ENCODE assay signal across 8 cellular contexts in the genomic region with DNA sequence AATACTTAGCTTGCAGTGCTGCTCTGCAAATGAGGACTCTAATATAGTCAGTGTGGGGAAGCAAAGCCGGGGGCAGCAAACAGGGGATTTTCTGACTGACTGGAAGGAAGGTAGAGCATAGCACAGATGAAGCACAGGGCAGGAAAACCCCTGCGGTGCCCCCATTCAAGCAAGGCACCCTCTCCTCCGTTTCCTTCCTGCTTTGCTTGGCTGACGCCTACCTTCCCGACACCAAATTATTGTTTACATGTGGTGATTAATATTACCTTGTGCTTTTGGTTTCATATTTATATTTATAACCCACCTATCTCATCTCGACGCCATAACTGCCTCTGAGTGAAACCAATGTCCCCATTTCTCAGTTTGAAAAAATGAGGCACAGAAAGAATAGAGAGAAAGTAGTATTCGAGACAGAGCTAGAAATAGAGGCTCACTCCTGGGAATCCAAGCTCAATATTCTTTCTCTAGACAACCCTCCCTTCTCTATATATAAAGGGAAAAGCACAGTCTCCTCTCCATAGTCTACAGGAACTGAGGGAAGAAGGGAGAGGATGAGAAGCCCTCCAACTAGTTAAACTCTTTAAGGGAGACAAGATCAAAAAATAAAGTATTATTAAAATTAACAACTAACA. TPM values are rescaled to one million over a fixed set of nuclear protein-coding genes. Genes with fewer than 3 reads are reported as not detected.
DNase-seq lines count a peak whose midpoint lies in the region; ATAC-seq and TF ChIP-seq lines count a peak whose summit lies in the region.

No MANE protein-coding gene starts in this region.

- H3K36me3 ChIP-seq in left ventricle myocardium inferior: peaks cover 58% of the 10 kb centered on the region

- TF ChIP-seq CTCF in left ventricle myocardium inferior (IDR thresholded peaks at IDR 0.05; ENCODE audit: borderline replicate concordance): no peak

- H3K4me3 ChIP-seq in left ventricle myocardium inferior: no peak overlapping the region

- no peaks in the 10 kb centered on the region for H3K9me3 ChIP-seq in left ventricle myocardium inferior (replicated peaks)

- no peaks in the 10 kb centered on the region for H3K27me3 ChIP-seq in left ventricle myocardium inferior (ENCODE audit: low read depth)

- ATAC-seq in left ventricle myocardium superior: no peak

- intact Hi-C loops in left ventricle myocardium inferior (cut with micrococcal nuclease) (no loop called here), left ventricle myocardium superior (cut with micrococcal nuclease) (no loop called here)

- peak overlapping the region; percentile 92 for H3K27ac ChIP-seq in left ventricle myocardium inferior (replicated peaks)

- DNase-seq in left ventricle myocardium inferior: no peak
- no peak for DNase-seq in left ventricle myocardium superior
- DNase-seq in NAMALWA (ENCODE audit: low spot score): peak; percentile 44
- DNase-seq in activated gamma-delta T cell treated with anti-CD3 and anti-CD28 coated beads, Interleukin-2, amount 50 U/mL, for 16 hours (ENCODE audit: low read depth): peak; percentile 80
- DNase-seq in stimulated activated CD4-positive, alpha-beta T cell treated with anti-CD3 and anti-CD28 coated beads, Interleukin-1b, Interleukin-23, amount 100 ng/mL, for 24 hours (ENCODE audit: low read depth in 4 of 4, low spot score in 1 of 4): peak; percentile 18 to 55 (median 40)
- no peak for DNase-seq in cerebellum (ENCODE audit: low spot score)
- DNase-seq in NCI-H146 (lab: John Stamatoyannopoulos, UW): no peak
- no peak for DNase-seq in D341Med (ENCODE audit: low spot score)

- H3K4me1 ChIP-seq in left ventricle myocardium inferior: peaks cover 94% of the 10 kb centered on the region

RNA-seq across cellular contexts. Expression of gene PIK3C2B, which starts 41.3 kb away (rescaled TPM):
- total RNA-seq in left ventricle myocardium inferior (18.5 TPM), left ventricle myocardium superior (23.6 TPM), cerebellum (32.3 TPM)

RNA-seq across cellular contexts. Expression of gene PPP1R15B, which starts 41.6 kb away (rescaled TPM):
- total RNA-seq in left ventricle myocardium inferior (20.5 TPM), left ventricle myocardium superior (20.8 TPM), cerebellum (29.7 TPM)

Comparison
In these comparisons a context has a peak if more than half of its experiments do, and no peak if none do; other contexts are left out.
1. DNase-seq: peak in NAMALWA (single experiment), activated gamma-delta T cell treated with anti-CD3 and anti-CD28 coated beads, Interleukin-2, amount 50 U/mL, for 16 hours (single experiment) and stimulated activated CD4-positive, alpha-beta T cell treated with anti-CD3 and anti-CD28 coated beads, Interleukin-1b, Interleukin-23, amount 100 ng/mL, for 24 hours (4 of 4); none in left ventricle myocardium inferior (single experiment), left ventricle myocardium superior (single experiment), cerebellum (single experiment), NCI-H146 (single experiment) and D341Med (single experiment).